ENCODE assay signal across 14 cellular contexts in genomic region chr11:29389793-29390192, GRCh38.
DNase-seq lines count a peak whose midpoint lies in the region; ATAC-seq and TF ChIP-seq lines count a peak whose summit lies in the region.
"Had no signal": no experiment of that assay in that cellular context is flagged by ENCODE, and none has a peak within 500 bp of the region (broad histone marks: within the 10 kb centered on the region; RNA-seq: fewer than 3 reads in every experiment).

No MANE protein-coding gene starts in this region.

- H3K27ac Mint-ChIP-seq in activated naive CD4-positive, alpha-beta T cell treated with anti-CD3 and anti-CD28 coated beads for 36 hours = no peak overlapping the region
- H3K27ac Mint-ChIP-seq: CD4-positive, alpha-beta memory T cell had no signal

- H3K79me2 ChIP-seq in OCI-LY3 (ENCODE audit: low read length) = no peaks in the 10 kb centered on the region

- peaks cover 11% of the 10 kb centered on the region for H3K9me3 Mint-ChIP-seq in activated naive CD4-positive, alpha-beta T cell treated with anti-CD3 and anti-CD28 coated beads for 36 hours

- no peak overlapping the region for H2AFZ ChIP-seq in OCI-LY3 (ENCODE audit: low read depth, low read length)
- H2AFZ ChIP-seq: GM23248 had no signal

- intact Hi-C loops in activated naive CD4-positive, alpha-beta T cell treated with anti-CD3 and anti-CD28 coated beads for 36 hours (cut with micrococcal nuclease) = no loop called here

- peaks cover 20% of the 10 kb centered on the region for H3K4me1 ChIP-seq in OCI-LY3 (ENCODE audit: low read length)
- H3K4me1 ChIP-seq: Caco-2 had no signal

- H3K4me3 Mint-ChIP-seq in activated naive CD4-positive, alpha-beta T cell treated with anti-CD3 and anti-CD28 coated beads for 36 hours = no peak overlapping the region
- H3K4me3 Mint-ChIP-seq: CD4-positive, alpha-beta memory T cell had no signal

- H3K27me3 ChIP-seq in OCI-LY3 (ENCODE audit: low read depth, low read length) = no peaks in the 10 kb centered on the region

- no peak overlapping the region for H3K27ac ChIP-seq in OCI-LY3 (ENCODE audit: low read length)
- H3K27ac ChIP-seq: GM23248 had no signal

- no peaks in the 10 kb centered on the region for H3K36me3 Mint-ChIP-seq in activated naive CD4-positive, alpha-beta T cell treated with anti-CD3 and anti-CD28 coated beads for 36 hours (ENCODE audit: low read depth)
- H3K36me3 Mint-ChIP-seq: CD4-positive, alpha-beta memory T cell had no signal

- no peak overlapping the region for H3K4me3 ChIP-seq in OCI-LY3 (ENCODE audit: low read length)
- H3K4me3 ChIP-seq: GM23248 had no signal

- H3K9me3 ChIP-seq in OCI-LY3 (ENCODE audit: insufficient read depth, low read length) = no peaks in the 10 kb centered on the region
- H3K9me3 ChIP-seq: Caco-2 had no signal

- TF ChIP-seq CTCF in OCI-LY3 (IDR thresholded peaks at IDR 0.05; ENCODE audit: low read depth, low read length) = no peak

- no peak for DNase-seq in kidney tubule cell (ENCODE audit: low spot score)
- no peak for DNase-seq in activated naive CD4-positive, alpha-beta T cell treated with anti-CD3 and anti-CD28 coated beads for 36 hours
- DNase-seq: C1 segment of cervical spinal cord; Caco-2; CD4-positive, alpha-beta memory T cell; DMS153; DND-41; GM23248; H7; HCEC 1CT had no signal

- H3K36me3 ChIP-seq in OCI-LY3 (replicated peaks; ENCODE audit: low read depth, low read length) = no peaks in the 10 kb centered on the region

- no peaks in the 10 kb centered on the region for H3K27me3 Mint-ChIP-seq in activated naive CD4-positive, alpha-beta T cell treated with anti-CD3 and anti-CD28 coated beads for 36 hours (ENCODE audit: low read depth)
- H3K27me3 Mint-ChIP-seq: CD4-positive, alpha-beta memory T cell had no signal

- H4K20me1 ChIP-seq in OCI-LY3 (ENCODE audit: insufficient read depth, low read length) = no peaks in the 10 kb centered on the region

- CTCF ChIA-PET in activated naive CD4-positive, alpha-beta T cell treated with anti-CD3 and anti-CD28 coated beads for 36 hours (lab: Charles Lee) = no interaction called here

- H3K4me2 ChIP-seq in OCI-LY3 (ENCODE audit: low read length) = peak overlapping the region; percentile 26; the same call in 1 of the 2 replicates

- H3K9ac ChIP-seq in OCI-LY3 (ENCODE audit: low read length) = no peak overlapping the region
- H3K9ac ChIP-seq: GM23248 had no signal

- ATAC-seq in GM18867 (IDR thresholded peaks at IDR 0.05; ENCODE audit: unreplicated experiment) (peak; percentile 47), GM21786 (IDR thresholded peaks at IDR 0.05; ENCODE audit: unreplicated experiment) (peak; percentile 76), HG02623 (IDR thresholded peaks at IDR 0.05; ENCODE audit: unreplicated experiment) (no peak)

- no peaks in the 10 kb centered on the region for H3K4me1 Mint-ChIP-seq in activated naive CD4-positive, alpha-beta T cell treated with anti-CD3 and anti-CD28 coated beads for 36 hours (ENCODE audit: low read depth)
- H3K4me1 Mint-ChIP-seq: CD4-positive, alpha-beta memory T cell had no signal
